ENCODE assay signal across 8 cellular contexts in genomic region chr22:44828193-44828592, GRCh38.
DNase-seq lines count a peak whose midpoint lies in the region; ATAC-seq, FAIRE-seq and TF ChIP-seq lines count a peak whose summit lies in the region.
"Had no signal": no experiment of that assay in that cellular context is flagged by ENCODE, and none has a peak within 500 bp of the region (broad histone marks: within the 10 kb centered on the region; RNA-seq: fewer than 3 reads in every experiment).

No MANE protein-coding gene starts in this region.

- no peaks in the 10 kb centered on the region for H3K36me3 ChIP-seq in K562 (ENCODE audit: control insufficient read depth, insufficient read depth, low read length)
- no peaks in the 10 kb centered on the region for H3K36me3 ChIP-seq in neural progenitor cell
- peaks cover 0 to 7% (median 0%) of the 10 kb centered on the region in 3 donors for H3K36me3 ChIP-seq in tibial nerve
- H3K36me3 ChIP-seq in psoas muscle (ENCODE audit: insufficient read depth in 1 of 2, low read depth in 1 of 2), result no peaks in the 10 kb centered on the region

- ATAC-seq in K562 (peak; percentile 94), psoas muscle (no peak)

- in situ Hi-C loops in K562 (cut with MboI), result no loop called here

- no peak overlapping the region for H3K4me3 ChIP-seq in K562
- H3K4me3 ChIP-seq in neural progenitor cell, result no peak overlapping the region
- H3K4me3 ChIP-seq in tibial nerve, result no peak overlapping the region
- H3K4me3 ChIP-seq in psoas muscle, result no peak overlapping the region

- H3K4me2 ChIP-seq in K562 (ENCODE audit: insufficient read depth, low read length), result no peak overlapping the region
- no peak overlapping the region for H3K4me2 ChIP-seq in neural progenitor cell

- H3K27ac ChIP-seq in K562 (ENCODE audit: extremely low read depth, low read depth, low read length) (no peak overlapping the region), neural progenitor cell (no peak overlapping the region), tibial nerve (no peak overlapping the region), psoas muscle (no peak overlapping the region)

- DNase-seq in EH (ENCODE audit: low read depth), result peak; percentile 6
- peak; percentile 15 for DNase-seq in HK-2 (ENCODE audit: unreplicated experiment)
- DNase-seq in K562 (ENCODE audit: extremely low read depth in 1 of 4, low spot score in 3 of 4), result peak; percentile 46 to 78 (median 72)
- peak; percentile 60 for DNase-seq in neural progenitor cell (ENCODE audit: low spot score)
- DNase-seq in tibial nerve (ENCODE audit: low spot score in 2 of 2), result no peak
- DNase-seq in activated gamma-delta T cell (lab: John Stamatoyannopoulos, UW), result no peak
- no peak for DNase-seq in psoas muscle
- DNase-seq: SHP77 treated with DMSO at 0.1 percent for 48 hours had no signal

- no peaks in the 10 kb centered on the region for H4K20me1 ChIP-seq in K562 (replicated peaks; ENCODE audit: control insufficient read depth, insufficient read depth, low read length)
- H4K20me1 ChIP-seq in neural progenitor cell (ENCODE audit: low read depth), result no peaks in the 10 kb centered on the region

- TF ChIP-seq EP300 in K562 (IDR thresholded peaks at IDR 0.05; ENCODE audit: low read length) (no peak), tibial nerve (IDR thresholded peaks at IDR 0.05) (no peak)

- POLR2A ChIA-PET in K562 (lab: Yijun Ruan, JAX), result no interaction called here

- no peak for TF ChIP-seq RAD21 in K562 (CRISPR knock-in tag; conservative IDR thresholded peaks at IDR 0.05 in 1 of 2, IDR thresholded peaks at IDR 0.05 in 1 of 2)

- TF ChIP-seq POLR2A in K562 (conservative IDR thresholded peaks at IDR 0.05), result no peak
- TF ChIP-seq POLR2A in tibial nerve (IDR thresholded peaks at IDR 0.05), result no peak

- no peak overlapping the region for H3K9ac ChIP-seq in K562 (ENCODE audit: insufficient read depth in 1 of 2, low read depth in 2 of 2, low read length in 2 of 2)
- H3K9ac ChIP-seq in neural progenitor cell, result no peak overlapping the region

- 0% methylated on average over 4 of the region's 8 CpGs for WGBS in K562 (ENCODE audit: insufficient coverage, low coverage, missing lambda C conversion rate)
- 59% methylated on average over 8 of the region's 8 CpGs for WGBS in tibial nerve, 2 donors
- WGBS in psoas muscle, 3 donors, result 56 to 58% (median 57%) methylated on average over 8 of the region's 8 CpGs

- no peaks in the 10 kb centered on the region for H3K9me3 ChIP-seq in K562 (replicated peaks; ENCODE audit: control insufficient read depth, insufficient read depth, low read depth, low read length)
- H3K9me3 ChIP-seq in neural progenitor cell (ENCODE audit: low read depth), result no peaks in the 10 kb centered on the region
- H3K9me3 ChIP-seq in tibial nerve, result peaks cover 0 to 24% (median 0%) of the 10 kb centered on the region in 4 donors
- no peaks in the 10 kb centered on the region for H3K9me3 ChIP-seq in psoas muscle

- H3K9me3 Mint-ChIP-seq in neural progenitor cell, result peaks cover 9% of the 10 kb centered on the region

- peak; percentile 19 for FAIRE-seq in K562 (lab: Jason Lieb, UNC)

- H3K4me3 Mint-ChIP-seq in neural progenitor cell, result no peak overlapping the region

- peak; percentile 50 to 64 (median 53) for TF ChIP-seq CTCF in K562 (IDR thresholded peaks at IDR 0.05 in 2 of 3, conservative IDR thresholded peaks at IDR 0.05 in 1 of 3; ENCODE audit: insufficient read depth in 2 of 3, low read depth in 1 of 3, low read length in 3 of 3)
- peak; percentile 63 for TF ChIP-seq CTCF in neural progenitor cell (IDR thresholded peaks at IDR 0.05)
- peak in 1 of 5 experiments; percentile 22 for TF ChIP-seq CTCF in tibial nerve (IDR thresholded peaks at IDR 0.05)
- no peak for TF ChIP-seq CTCF in psoas muscle (IDR thresholded peaks at IDR 0.05)

- H3K27me3 Mint-ChIP-seq in neural progenitor cell (ENCODE audit: insufficient read depth, low read depth), result peaks cover 4% of the 10 kb centered on the region

- H3K4me1 Mint-ChIP-seq in neural progenitor cell, result no peaks in the 10 kb centered on the region

- H3K36me3 Mint-ChIP-seq in neural progenitor cell, result no peaks in the 10 kb centered on the region

- no peak overlapping the region for H3K27ac Mint-ChIP-seq in neural progenitor cell

- CTCF ChIA-PET in K562 (lab: Yijun Ruan, JAX; ENCODE audit: low intra/inter-chr PET ratio), result no interaction called here

- H3K9me1 ChIP-seq in K562 (ENCODE audit: control insufficient read depth, insufficient read depth, low read length), result no peaks in the 10 kb centered on the region

- H3K79me2 ChIP-seq in K562 (ENCODE audit: control insufficient read depth, insufficient read depth, low read length), result no peaks in the 10 kb centered on the region
- no peaks in the 10 kb centered on the region for H3K79me2 ChIP-seq in neural progenitor cell (ENCODE audit: low read depth)

- H3K4me1 ChIP-seq in K562 (replicated peaks in 1 of 2; ENCODE audit: control insufficient read depth in 2 of 2, insufficient read depth in 2 of 2, low read length in 2 of 2) (peaks cover 0 to 6% of the 10 kb centered on the region in 2 experiments; a peak in 1 of 5 replicates), neural progenitor cell (no peaks in the 10 kb centered on the region), tibial nerve (no peaks in the 10 kb centered on the region), psoas muscle (no peaks in the 10 kb centered on the region)

- no peaks in the 10 kb centered on the region for H3F3A ChIP-seq in neural progenitor cell (ENCODE audit: low read depth)

- H2AFZ ChIP-seq in K562 (ENCODE audit: low read depth, low read length) (no peak overlapping the region), neural progenitor cell (replicated peaks) (no peak overlapping the region)

- intact Hi-C loops in K562 (cut with micrococcal nuclease) (no loop called here), psoas muscle (cut with DNase I) (no loop called here)

- H3K27me3 ChIP-seq in K562 (ENCODE audit: control insufficient read depth in 2 of 2, insufficient read depth in 2 of 2, low read length in 2 of 2) (peaks cover 0 to 20% of the 10 kb centered on the region in 2 experiments; a peak in 1 of 5 replicates), neural progenitor cell (no peaks in the 10 kb centered on the region), tibial nerve (no peaks in the 10 kb centered on the region), psoas muscle (ENCODE audit: insufficient read depth in 3 of 3, low read length in 2 of 3) (no peaks in the 10 kb centered on the region)

- no TSS peak for BruUV-seq in K562 (replicated peaks; lab: Mats Ljungman, UMichigan)

TF ChIP-seq in K562, 482 proteins besides CTCF, POLR2A, EP300 and RAD21:
- TF ChIP-seq ZNF384 (IDR thresholded peaks at IDR 0.05; ENCODE audit: low read depth, low read length), result peak; percentile 88
- TF ChIP-seq ZNF609 (CRISPR knock-in tag; IDR thresholded peaks at IDR 0.05; ENCODE audit: borderline replicate concordance), result no peak
- TF ChIP-seq ZNF780A (CRISPR knock-in tag; IDR thresholded peaks at IDR 0.05), result no peak

Comparison
In these comparisons a context has a peak if more than half of its experiments do, and no peak if none do; other contexts are left out.
1. DNase-seq: peak in EH (single experiment), HK-2 (single experiment), K562 (4 of 4) and neural progenitor cell (single experiment); none in tibial nerve (0 of 2), activated gamma-delta T cell (single experiment) and psoas muscle (0 of 2).